In genomic region chr3:131350506-131350905, GRCh38 we compare ENCODE assay signal across 19 cellular contexts. TPM values are rescaled to one million over a fixed set of nuclear protein-coding genes. Genes with fewer than 3 reads are reported as not detected.
DNase-seq lines count a peak whose midpoint lies in the region; TF ChIP-seq lines count a peak whose summit lies in the region.
"Had no signal": no experiment of that assay in that cellular context is flagged by ENCODE, and none has a peak within 500 bp of the region (broad histone marks: within the 10 kb centered on the region; RNA-seq: fewer than 3 reads in every experiment).

No MANE protein-coding gene starts in this region.

- intact Hi-C loops in mammary epithelial cell (cut with micrococcal nuclease) = no loop called here

- H2AFZ ChIP-seq in mammary epithelial cell (ENCODE audit: low read depth, low read length) = no peak overlapping the region
- H2AFZ ChIP-seq in osteoblast (ENCODE audit: low read length) = no peak overlapping the region

- H3K4me3 ChIP-seq in AG10803 (ENCODE audit: low read length) = no peak overlapping the region
- H3K4me3 ChIP-seq in mammary epithelial cell (replicated peaks in 1 of 3; ENCODE audit: insufficient read depth in 1 of 3, low read depth in 2 of 3, low read length in 3 of 3) = no peak overlapping the region
- no peak overlapping the region for H3K4me3 ChIP-seq in osteoblast (ENCODE audit: insufficient read depth, low read length)
- H3K4me3 ChIP-seq in Peyer's patch = no peak overlapping the region
- H3K4me3 ChIP-seq: mucosa of descending colon, sigmoid colon, stomach had no signal

- H3K27me3 ChIP-seq in mammary epithelial cell (ENCODE audit: insufficient read depth, low read length) (no peaks in the 10 kb centered on the region), osteoblast (ENCODE audit: insufficient read depth, low read length) (no peaks in the 10 kb centered on the region), Peyer's patch (no peaks in the 10 kb centered on the region)
- H3K27me3 ChIP-seq: sigmoid colon, stomach had no signal

- H3K4me2 ChIP-seq in mammary epithelial cell (ENCODE audit: insufficient read depth, low read depth, low read length) = peak overlapping the region; percentile 18
- no peak overlapping the region for H3K4me2 ChIP-seq in osteoblast (ENCODE audit: insufficient read depth, low read length)

- H3K79me2 ChIP-seq in mammary epithelial cell (ENCODE audit: insufficient read depth, low read length) (no peaks in the 10 kb centered on the region), osteoblast (ENCODE audit: insufficient read depth, low read length) (no peaks in the 10 kb centered on the region)

- dilution Hi-C loops in mammary epithelial cell (cut with HindIII; ENCODE audit: low sequenced_read_pairs) = no loop called here

- no peak for TF ChIP-seq CTCF in AG10803 (conservative IDR thresholded peaks at IDR 0.05; ENCODE audit: low read length)
- no peak for TF ChIP-seq CTCF in mammary epithelial cell (conservative IDR thresholded peaks at IDR 0.05 in 1 of 2, IDR thresholded peaks at IDR 0.05 in 1 of 2; ENCODE audit: extremely low read depth in 1 of 2, insufficient read depth in 1 of 2, low read depth in 1 of 2, low read length in 2 of 2)
- no peak for TF ChIP-seq CTCF in osteoblast (IDR thresholded peaks at IDR 0.05; ENCODE audit: extremely low read depth, low read depth, low read length)
- TF ChIP-seq CTCF in Peyer's patch (IDR thresholded peaks at IDR 0.05) = no peak

- H3K9me3 ChIP-seq in mammary epithelial cell (replicated peaks; ENCODE audit: insufficient read depth, low read length) (no peaks in the 10 kb centered on the region), osteoblast (ENCODE audit: low read depth, low read length) (no peaks in the 10 kb centered on the region), Peyer's patch (no peaks in the 10 kb centered on the region)
- H3K9me3 ChIP-seq: mucosa of descending colon, sigmoid colon, stomach had no signal

- peak overlapping the region; percentile 61 for H3K27ac ChIP-seq in mammary epithelial cell (ENCODE audit: insufficient read depth, low read depth, low read length)
- H3K27ac ChIP-seq in osteoblast (ENCODE audit: low read depth, low read length) = no peak overlapping the region
- no peak overlapping the region for H3K27ac ChIP-seq in Peyer's patch
- H3K27ac ChIP-seq: sigmoid colon, stomach had no signal

- DNase-seq in AG10803 (ENCODE audit: low read depth) (peak; percentile 59), NCI-H460 (ENCODE audit: extremely low read depth, low read depth) (peak; percentile 34), mammary epithelial cell (peak; percentile 53), iris pigment epithelial cell (ENCODE audit: low read depth) (peak; percentile 68), osteoblast (ENCODE audit: insufficient read length, low spot score, missing footprints) (no peak), NCI-H748 treated with DMSO at 0.1 percent for 48 hours (lab: John Stamatoyannopoulos, UW) (no peak), immature natural killer cell (no peak), Peyer's patch (no peak)
- DNase-seq: activated CD4-positive, alpha-beta memory T cell treated with anti-CD3 and anti-CD28 coated beads, Interleukin-2, amount 10 ng/mL, durations not matched to agents 7 days and 5 days; activated T-cell treated with anti-CD3 and anti-CD28 coated beads, Interleukin-2, amount 50 U/mL, for 24 hours; caudate nucleus; left colon; mucosa of descending colon; NCI-H1436; SHP77 treated with DMSO at 0.1 percent for 48 hours; sigmoid colon; stimulated activated CD4-positive, alpha-beta T cell treated with anti-CD3 and anti-CD28 coated beads, Interleukin-2, amount 100 ng/mL, for 48 hours; stomach had no signal

- in situ Hi-C loops in mammary epithelial cell (cut with MboI; ENCODE audit: low sequenced_read_pairs in 2 of 2) = no loop called here

- CTCF ChIA-PET in mammary epithelial cell (lab: Charles Lee; ENCODE audit: low non-redundant PET) = no interaction called here

- H4K20me1 ChIP-seq in mammary epithelial cell (ENCODE audit: insufficient read depth, low read length) (no peaks in the 10 kb centered on the region), osteoblast (ENCODE audit: insufficient read depth, low read length) (no peaks in the 10 kb centered on the region)

- BruUV-seq in mammary epithelial cell (replicated peaks; lab: Mats Ljungman, UMichigan) = no TSS peak

- H3K4me1 Mint-ChIP-seq in immature natural killer cell = no peaks in the 10 kb centered on the region
- H3K4me1 Mint-ChIP-seq: activated CD4-positive, alpha-beta memory T cell treated with anti-CD3 and anti-CD28 coated beads, Interleukin-2, amount 10 ng/mL, durations not matched to agents 7 days and 5 days had no signal

- H3K27ac Mint-ChIP-seq in immature natural killer cell = no peak overlapping the region
- H3K27ac Mint-ChIP-seq: activated CD4-positive, alpha-beta memory T cell treated with anti-CD3 and anti-CD28 coated beads, Interleukin-2, amount 10 ng/mL, durations not matched to agents 7 days and 5 days; activated naive CD8-positive, alpha-beta T cell; activated T-cell treated with anti-CD3 and anti-CD28 coated beads, Interleukin-2, amount 50 U/mL, for 24 hours had no signal

- H3K36me3 ChIP-seq in mammary epithelial cell (ENCODE audit: insufficient read depth, low read length) = no peaks in the 10 kb centered on the region
- H3K36me3 ChIP-seq in osteoblast (ENCODE audit: insufficient read depth, low read length) = no peaks in the 10 kb centered on the region
- no peaks in the 10 kb centered on the region for H3K36me3 ChIP-seq in Peyer's patch
- H3K36me3 ChIP-seq: sigmoid colon, stomach had no signal

- H3K4me1 ChIP-seq in mammary epithelial cell (ENCODE audit: insufficient read depth, low read length) = peaks cover 33% of the 10 kb centered on the region
- H3K4me1 ChIP-seq in osteoblast (ENCODE audit: insufficient read depth, low read length) = peaks cover 4% of the 10 kb centered on the region
- no peaks in the 10 kb centered on the region for H3K4me1 ChIP-seq in Peyer's patch
- H3K4me1 ChIP-seq: sigmoid colon had no signal

- peaks cover 0 to 4% (median 0%) of the 10 kb centered on the region in 3 donors for H3K27me3 Mint-ChIP-seq in immature natural killer cell (ENCODE audit: low read depth in 3 of 3)
- H3K27me3 Mint-ChIP-seq: activated CD4-positive, alpha-beta memory T cell treated with anti-CD3 and anti-CD28 coated beads, Interleukin-2, amount 10 ng/mL, durations not matched to agents 7 days and 5 days; activated naive CD8-positive, alpha-beta T cell; activated T-cell treated with anti-CD3 and anti-CD28 coated beads, Interleukin-2, amount 50 U/mL, for 24 hours had no signal

- no peak for TF ChIP-seq POLR2A in Peyer's patch (IDR thresholded peaks at IDR 0.05)

- no peak overlapping the region for H3K9ac ChIP-seq in mammary epithelial cell (ENCODE audit: insufficient read depth, low read length)

- no peaks in the 10 kb centered on the region for H3K36me3 Mint-ChIP-seq in immature natural killer cell

- H3K4me3 Mint-ChIP-seq in immature natural killer cell = no peak overlapping the region
- H3K4me3 Mint-ChIP-seq: activated CD4-positive, alpha-beta memory T cell treated with anti-CD3 and anti-CD28 coated beads, Interleukin-2, amount 10 ng/mL, durations not matched to agents 7 days and 5 days; activated naive CD8-positive, alpha-beta T cell; activated T-cell treated with anti-CD3 and anti-CD28 coated beads, Interleukin-2, amount 50 U/mL, for 24 hours had no signal

- WGBS in mammary epithelial cell (ENCODE audit: low coverage, missing lambda C conversion rate) = 33% methylated on average over 1 of the region's 1 CpG

- no peaks in the 10 kb centered on the region for H3K9me3 Mint-ChIP-seq in immature natural killer cell
- H3K9me3 Mint-ChIP-seq: activated CD4-positive, alpha-beta memory T cell treated with anti-CD3 and anti-CD28 coated beads, Interleukin-2, amount 10 ng/mL, durations not matched to agents 7 days and 5 days; activated T-cell treated with anti-CD3 and anti-CD28 coated beads, Interleukin-2, amount 50 U/mL, for 24 hours had no signal

RNA-seq across cellular contexts. Expression of gene NUDT16, which starts 31.1 kb away (rescaled TPM):
- total RNA-seq in NCI-H460 (2014; rRNA removed; shearing (Covaris generic)) = 6.5 and 7.6 TPM in 2 replicates
- polyA plus RNA-seq in NCI-H460 (2014; cell fraction: nucleus; rRNA removed) = 19.7 and 20.8 TPM in 2 replicates
- total RNA-seq in mammary epithelial cell = 10 to 100 TPM in 1 of 2 donors, 1 to 10 TPM in 1; 7.8 to 13.2 TPM
- polyA plus RNA-seq in mammary epithelial cell = 3.5 TPM
- polyA minus RNA-seq in mammary epithelial cell = 5.2 TPM
- total RNA-seq in osteoblast = 10.0 and 10.1 TPM in 2 replicates
- 1 to 10 TPM; 5.8 to 7.2 (median 5.9) TPM for polyA plus RNA-seq in immature natural killer cell
- 100 to 1,000 TPM in 3 of 4 donors, 10 to 100 TPM in 1; 28.1 to 209 (median 132) TPM for total RNA-seq in Peyer's patch

Comparison
In these comparisons a context has a peak if more than half of its experiments do, and no peak if none do; other contexts are left out.
1. DNase-seq: peak in AG10803 (single experiment), NCI-H460 (single experiment), mammary epithelial cell (single experiment) and iris pigment epithelial cell (single experiment); none in osteoblast (single experiment), NCI-H748 treated with DMSO at 0.1 percent for 48 hours (single experiment), immature natural killer cell (0 of 3) and Peyer's patch (0 of 3).